ENCODE assay signal across 8 cellular contexts in the genomic region with DNA sequence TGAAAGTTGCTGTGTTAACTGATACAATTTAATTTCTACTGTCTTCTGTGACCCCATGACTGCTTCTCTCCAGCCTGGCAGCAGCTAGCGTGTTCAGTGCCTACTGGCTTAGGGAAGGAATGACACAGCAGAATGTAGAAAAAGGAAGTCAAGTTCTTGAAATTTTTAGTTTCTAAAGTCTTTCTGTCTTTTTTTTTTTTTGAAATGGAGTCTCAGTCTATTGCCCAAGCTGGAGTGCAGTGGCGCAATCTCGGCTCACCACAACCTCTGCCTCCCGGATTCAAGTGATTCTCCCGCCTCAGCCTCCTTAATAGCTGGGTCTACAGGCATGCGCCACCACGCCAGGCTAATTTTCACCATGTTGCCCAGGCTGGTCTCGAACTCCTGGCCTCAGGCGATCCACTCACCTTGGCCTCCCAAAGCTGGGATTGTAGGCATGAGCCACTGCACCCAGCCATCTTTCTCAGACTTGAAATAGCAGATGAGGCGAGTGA. TPM values are rescaled to one million over a fixed set of nuclear protein-coding genes. Genes with fewer than 3 reads are reported as not detected.
DNase-seq lines count a peak whose midpoint lies in the region; ATAC-seq lines count a peak whose summit lies in the region.

No MANE protein-coding gene starts in this region.

- peaks cover 5 to 6% of the 10 kb centered on the region in 2 donors for H3K36me3 Mint-ChIP-seq in stimulated activated naive B cell treated with anti-CD40 and anti-IgM and Interleukin-4, amounts not matched to agents 10 μg/mL and 1 μg/mL and 100 μg/mL, for 72 hours

- H3K27ac Mint-ChIP-seq in stimulated activated naive B cell treated with anti-CD40 and anti-IgM and Interleukin-4, amounts not matched to agents 10 μg/mL and 1 μg/mL and 100 μg/mL, for 72 hours = peak overlapping the region; percentile 90

- no peaks in the 10 kb centered on the region for H3K9me3 Mint-ChIP-seq in stimulated activated naive B cell treated with anti-CD40 and anti-IgM and Interleukin-4, amounts not matched to agents 10 μg/mL and 1 μg/mL and 100 μg/mL, for 72 hours

- DNase-seq in A172 (ENCODE audit: low spot score) (peak; percentile 24), SIG-M5 (lab: John Stamatoyannopoulos, UW) (peak; percentile 97), foreskin melanocyte (peak; percentile 60), NCI-H526 (lab: John Stamatoyannopoulos, UW) (no peak)
- DNase-seq in stimulated activated naive B cell treated with anti-CD40 and anti-IgM and Interleukin-4, amounts not matched to agents 10 μg/mL and 1 μg/mL and 100 μg/mL, for 72 hours = peak; percentile 43

- H3K27me3 Mint-ChIP-seq in stimulated activated naive B cell treated with anti-CD40 and anti-IgM and Interleukin-4, amounts not matched to agents 10 μg/mL and 1 μg/mL and 100 μg/mL, for 72 hours = no peaks in the 10 kb centered on the region

- H3K4me1 Mint-ChIP-seq in stimulated activated naive B cell treated with anti-CD40 and anti-IgM and Interleukin-4, amounts not matched to agents 10 μg/mL and 1 μg/mL and 100 μg/mL, for 72 hours = peaks cover 31 to 58% of the 10 kb centered on the region in 2 donors

- peak; percentile 33 for ATAC-seq in GM21367 (IDR thresholded peaks at IDR 0.05; ENCODE audit: unreplicated experiment)
- ATAC-seq in stimulated activated naive B cell treated with anti-CD40 and anti-IgM and Interleukin-4, amounts not matched to agents 10 μg/mL and 1 μg/mL and 100 μg/mL, for 72 hours (replicated peaks) = peak; percentile 64 to 67
- no peak for ATAC-seq in HG03442 (IDR thresholded peaks at IDR 0.05; ENCODE audit: unreplicated experiment)
- ATAC-seq in HG02884 (IDR thresholded peaks at IDR 0.05; ENCODE audit: unreplicated experiment) = no peak

- peak overlapping the region; percentile 49 to 57 for H3K4me3 Mint-ChIP-seq in stimulated activated naive B cell treated with anti-CD40 and anti-IgM and Interleukin-4, amounts not matched to agents 10 μg/mL and 1 μg/mL and 100 μg/mL, for 72 hours

RNA-seq across cellular contexts. Expression of a gene that starts 32.4 kb away (rescaled TPM):
- 129 and 146 TPM in 2 replicates for total RNA-seq in A172 (2014; rRNA removed; shearing (Covaris generic))

RNA-seq across cellular contexts. Expression of a gene that starts 39.3 kb away (rescaled TPM):
- 524 and 529 TPM in 2 replicates for total RNA-seq in A172 (2014; rRNA removed; shearing (Covaris generic))

RNA-seq across cellular contexts. Expression of a gene that starts 46.4 kb away (rescaled TPM):
- total RNA-seq in A172 (2014; rRNA removed; shearing (Covaris generic)) = 21.9 and 35.8 TPM in 2 replicates

Comparison
In these comparisons a context has a peak if more than half of its experiments do, and no peak if none do; other contexts are left out.
1. DNase-seq: peak in A172 (single experiment), SIG-M5 (single experiment), foreskin melanocyte (single experiment) and stimulated activated naive B cell treated with anti-CD40 and anti-IgM and Interleukin-4, amounts not matched to agents 10 μg/mL and 1 μg/mL and 100 μg/mL, for 72 hours (single experiment); none in NCI-H526 (0 of 2).
2. ATAC-seq: peak in GM21367 (single experiment) and stimulated activated naive B cell treated with anti-CD40 and anti-IgM and Interleukin-4, amounts not matched to agents 10 μg/mL and 1 μg/mL and 100 μg/mL, for 72 hours (2 of 2); none in HG03442 (single experiment) and HG02884 (single experiment).